25 cellular contexts compared by ENCODE assay signal in the genomic region with DNA sequence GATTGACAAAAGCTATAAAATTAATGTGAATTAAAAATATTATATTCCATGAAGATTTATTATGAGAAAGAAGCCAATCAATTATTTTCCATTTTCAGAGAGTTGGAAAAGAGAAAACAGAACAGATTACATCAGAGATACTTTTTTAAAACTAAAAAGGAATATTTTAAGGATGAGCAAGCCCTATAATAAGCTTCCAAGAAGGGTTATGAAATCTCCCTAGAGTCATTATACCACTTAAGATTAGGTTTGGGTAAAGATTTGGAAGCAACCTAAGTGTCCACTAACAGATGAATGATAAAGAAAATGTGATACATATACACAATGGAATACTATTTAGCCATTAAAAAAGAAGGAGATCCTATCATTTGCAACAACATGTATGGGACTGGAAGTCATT. TPM values are rescaled to one million over a fixed set of nuclear protein-coding genes. Genes with fewer than 3 reads are reported as not detected.
DNase-seq lines count a peak whose midpoint lies in the region; ATAC-seq, FAIRE-seq and TF ChIP-seq lines count a peak whose summit lies in the region.
"Had no signal": no experiment of that assay in that cellular context is flagged by ENCODE, and none has a peak within 500 bp of the region (broad histone marks: within the 10 kb centered on the region; RNA-seq: fewer than 3 reads in every experiment).

No MANE protein-coding gene starts in this region.

- peaks cover 3% of the 10 kb centered on the region; the same call in 1 of the 2 replicates for H4K20me1 ChIP-seq in SK-N-SH (ENCODE audit: insufficient read depth)
- no peaks in the 10 kb centered on the region for H4K20me1 ChIP-seq in fibroblast of lung (ENCODE audit: control insufficient read depth, extremely low read depth, insufficient read depth, low read length)
- H4K20me1 ChIP-seq in smooth muscle cell (ENCODE audit: low read depth), result peaks cover 6% of the 10 kb centered on the region

- H3K9me3 ChIP-seq in SK-N-SH (no peaks in the 10 kb centered on the region), fibroblast of lung (ENCODE audit: control insufficient read depth, insufficient read depth, low read depth, low read length) (no peaks in the 10 kb centered on the region), smooth muscle cell (replicated peaks; ENCODE audit: low read depth) (no peaks in the 10 kb centered on the region), sigmoid colon (no peaks in the 10 kb centered on the region), kidney (ENCODE audit: control insufficient read depth in 1 of 2, low read length in 2 of 2) (no peaks in the 10 kb centered on the region)
- H3K9me3 ChIP-seq: colonic mucosa, pancreas had no signal

- H2AFZ ChIP-seq in SK-N-SH (ENCODE audit: low read depth) (no peak overlapping the region), fibroblast of lung (ENCODE audit: low read length) (no peak overlapping the region), smooth muscle cell (ENCODE audit: low read depth) (no peak overlapping the region)

- H3K79me2 ChIP-seq in SK-N-SH (ENCODE audit: insufficient read depth), result peaks cover 83% of the 10 kb centered on the region
- peaks cover 52% of the 10 kb centered on the region for H3K79me2 ChIP-seq in fibroblast of lung (ENCODE audit: control insufficient read depth, insufficient read depth, low read length)
- no peaks in the 10 kb centered on the region for H3K79me2 ChIP-seq in smooth muscle cell (ENCODE audit: low read depth)

- H3K36me3 ChIP-seq in SK-N-SH (replicated peaks in 1 of 2; ENCODE audit: control insufficient read depth in 1 of 2, insufficient read depth in 2 of 2, low read length in 1 of 2) (peaks cover 0 to 3% of the 10 kb centered on the region in 2 experiments), fibroblast of lung (ENCODE audit: control insufficient read depth, insufficient read depth, low read length) (no peaks in the 10 kb centered on the region), smooth muscle cell (ENCODE audit: low read depth) (no peaks in the 10 kb centered on the region), sigmoid colon (no peaks in the 10 kb centered on the region), kidney (ENCODE audit: control insufficient read depth in 1 of 2, insufficient read depth in 2 of 2, low read length in 2 of 2) (no peaks in the 10 kb centered on the region)
- H3K36me3 ChIP-seq: colonic mucosa, pancreas had no signal

- no peak for TF ChIP-seq RAD21 in SK-N-SH (IDR thresholded peaks at IDR 0.05; ENCODE audit: low read length)

- no peak overlapping the region for H3K4me3 ChIP-seq in SK-N-SH (ENCODE audit: low read depth in 2 of 2, low read length in 1 of 2)
- H3K4me3 ChIP-seq in fibroblast of lung (replicated peaks in 1 of 4; ENCODE audit: control extremely low read depth in 1 of 4, insufficient read depth in 1 of 4, low read depth in 3 of 4, low read length in 4 of 4), result no peak overlapping the region
- no peak overlapping the region for H3K4me3 ChIP-seq in smooth muscle cell
- no peak overlapping the region for H3K4me3 ChIP-seq in sigmoid colon
- no peak overlapping the region for H3K4me3 ChIP-seq in kidney (ENCODE audit: low read length in 2 of 2)
- H3K4me3 ChIP-seq: colonic mucosa, pancreas had no signal

- H3K9ac ChIP-seq in SK-N-SH, result peak overlapping the region; percentile 58; the same call in 1 of the 2 replicates
- no peak overlapping the region for H3K9ac ChIP-seq in fibroblast of lung (ENCODE audit: insufficient read depth, low read length)
- no peak overlapping the region for H3K9ac ChIP-seq in smooth muscle cell (ENCODE audit: low read depth)
- H3K9ac ChIP-seq in kidney (ENCODE audit: low read length in 2 of 2), result no peak overlapping the region

- intact Hi-C loops in sigmoid colon (cut with DNase I), result no loop called here
- intact Hi-C loops in kidney (cut with DNase I), result no loop called here

- ATAC-seq in GM21381 (IDR thresholded peaks at IDR 0.05; ENCODE audit: unreplicated experiment), result no peak
- ATAC-seq: stimulated activated memory B cell treated with anti-CD40 and anti-IgM and Interleukin-4, amounts not matched to agents 10 μg/mL and 1 μg/mL and 100 μg/mL, for 72 hours; T-helper 17 cell had no signal

- POLR2A ChIA-PET in SK-N-SH (lab: Yijun Ruan, JAX), result no interaction called here

- TF ChIP-seq POLR2A in sigmoid colon (IDR thresholded peaks at IDR 0.05), result no peak

- no peak for FAIRE-seq in kidney (lab: Jason Lieb, UNC)
- FAIRE-seq: endometrium, pancreas had no signal

- H3F3A ChIP-seq in SK-N-SH (replicated peaks; ENCODE audit: insufficient read depth) (peaks cover 42% of the 10 kb centered on the region), smooth muscle cell (ENCODE audit: low read depth) (no peaks in the 10 kb centered on the region)

- CTCF ChIA-PET in SK-N-SH (lab: Yijun Ruan, JAX), result no interaction called here

- H3K27ac ChIP-seq in SK-N-SH (ENCODE audit: low read depth in 2 of 2, low read length in 1 of 2) (peak overlapping the region in 1 of 2 experiments; percentile 98; a peak in 3 of 4 replicates), fibroblast of lung (ENCODE audit: insufficient read depth, low read length) (peak overlapping the region; percentile 68), smooth muscle cell (ENCODE audit: low read depth) (peak overlapping the region; percentile 7), sigmoid colon (no peak overlapping the region), kidney (ENCODE audit: low read depth in 2 of 2, low read length in 2 of 2) (no peak overlapping the region)
- H3K27ac ChIP-seq: colonic mucosa, pancreas, VCaP had no signal

- peak; percentile 59 for DNase-seq in ELR (ENCODE audit: low read depth)
- no peak for DNase-seq in SK-N-SH
- peak; percentile 62 to 68 for DNase-seq in fibroblast of lung (ENCODE audit: low read depth in 2 of 2)
- DNase-seq in smooth muscle cell (lab: John Stamatoyannopoulos, UW; ENCODE audit: unreplicated experiment), result no peak
- DNase-seq in sigmoid colon, result no peak
- no peak for DNase-seq in kidney
- DNase-seq: activated CD4-positive, alpha-beta T cell treated with anti-CD3 and anti-CD28 coated beads, Interleukin-2, amount 50 U/mL, for 1 hour; activated CD8-positive, alpha-beta memory T cell treated with anti-CD3 and anti-CD28 coated beads, Interleukin-2, amount 50 U/mL, for 48 hours; activated gamma-delta T cell treated with Interleukin-2 at 50 U/mL for 16 hours; CD8-positive, alpha-beta memory T cell; colonic mucosa; H7; KBM-7; kidney glomerular epithelial cell; mammary epithelial cell; NCI-H1694; OCI-M1; pancreas; SIG-M5; stimulated activated CD4-positive, alpha-beta T cell treated with anti-CD3 and anti-CD28 coated beads, Interleukin-1b, Interleukin-23, amount 100 ng/mL, for 48 hours; T-helper 17 cell had no signal

- H3K9me2 ChIP-seq in SK-N-SH, result no peaks in the 10 kb centered on the region

- no peaks in the 10 kb centered on the region for H3K27me3 ChIP-seq in SK-N-SH (ENCODE audit: insufficient read depth)
- H3K27me3 ChIP-seq in fibroblast of lung (ENCODE audit: control insufficient read depth, insufficient read depth, low read length), result no peaks in the 10 kb centered on the region
- H3K27me3 ChIP-seq in smooth muscle cell (ENCODE audit: low read depth), result no peaks in the 10 kb centered on the region
- H3K27me3 ChIP-seq in sigmoid colon, result no peaks in the 10 kb centered on the region
- H3K27me3 ChIP-seq: colonic mucosa, pancreas had no signal

- H3K4me1 ChIP-seq in SK-N-SH (ENCODE audit: control insufficient read depth in 1 of 2, insufficient read depth in 2 of 2, low read depth in 1 of 2, low read length in 1 of 2) (peaks cover 0 to 14% of the 10 kb centered on the region in 2 experiments; a peak in 2 of 4 replicates), fibroblast of lung (ENCODE audit: control insufficient read depth, extremely low read depth, insufficient read depth, low read length) (peaks cover 15% of the 10 kb centered on the region), smooth muscle cell (ENCODE audit: low read depth) (peaks cover 9% of the 10 kb centered on the region), sigmoid colon (no peaks in the 10 kb centered on the region), kidney (ENCODE audit: control insufficient read depth in 1 of 2, insufficient read depth in 1 of 2, low read depth in 1 of 2, low read length in 2 of 2) (no peaks in the 10 kb centered on the region)
- H3K4me1 ChIP-seq: colonic mucosa, pancreas had no signal

- no peak for TF ChIP-seq CTCF in SK-N-SH (IDR thresholded peaks at IDR 0.05)
- no peak for TF ChIP-seq CTCF in fibroblast of lung (conservative IDR thresholded peaks at IDR 0.05 in 1 of 2, IDR thresholded peaks at IDR 0.05 in 1 of 2; ENCODE audit: low read depth in 1 of 2, low read length in 2 of 2)
- no peak for TF ChIP-seq CTCF in smooth muscle cell (IDR thresholded peaks at IDR 0.05; ENCODE audit: borderline replicate concordance, insufficient read depth, poor library complexity, severe bottlenecking)
- no peak for TF ChIP-seq CTCF in sigmoid colon (IDR thresholded peaks at IDR 0.05)
- TF ChIP-seq CTCF in kidney (IDR thresholded peaks at IDR 0.05; ENCODE audit: borderline replicate concordance, extremely low read depth, insufficient read depth), result no peak

- TF ChIP-seq EP300 in SK-N-SH (IDR thresholded peaks at IDR 0.05; ENCODE audit: borderline replicate concordance in 1 of 2, low read depth in 1 of 2, low read length in 1 of 2), result peak in 1 of 2 experiments; percentile 44; a peak in 1 of 4 replicates
- no peak for TF ChIP-seq EP300 in sigmoid colon (IDR thresholded peaks at IDR 0.05)

- H3K4me2 ChIP-seq in SK-N-SH (peak overlapping the region; percentile 57), fibroblast of lung (ENCODE audit: extremely low read depth, insufficient read depth, low read length) (no peak overlapping the region), smooth muscle cell (no peak overlapping the region)

RNA-seq across cellular contexts. Expression of a gene that starts 51.6 kb away (rescaled TPM):
- 0.43 and 0.45 TPM in 2 replicates for polyA plus RNA-seq in SK-N-SH (2012; rRNA removed)
- 0.49 and 0.59 TPM in 2 replicates for polyA plus RNA-seq in SK-N-SH (2012; cell fraction: cytosol; rRNA removed)
- 0.43 and 0.85 TPM in 2 replicates for polyA plus RNA-seq in SK-N-SH (2012; cell fraction: nucleus; rRNA removed)
- total RNA-seq in fibroblast of lung, result 3.9 and 5.1 TPM in 2 replicates
- 0.43 and 0.50 TPM in 2 replicates for polyA plus RNA-seq in fibroblast of lung
- 0.91 and 1.5 TPM in 2 replicates for polyA plus RNA-seq in fibroblast of lung (2012)
- polyA minus RNA-seq in fibroblast of lung (ENCODE audit: low replicate concordance), result not detected in 2 replicates
- total RNA-seq in smooth muscle cell, result 0.13 and 2.8 TPM in 2 replicates
- 0.43 and 0.59 TPM in 2 replicates for polyA plus RNA-seq in smooth muscle cell
- 1 to 10 TPM; 1.1 to 1.5 (median 1.3) TPM for total RNA-seq in sigmoid colon
- 10 to 100 TPM in 1 of 3 donors, 1 to 10 TPM in 2; 1.4 to 12.6 (median 3.7) TPM for polyA plus RNA-seq in sigmoid colon
- total RNA-seq in kidney, result 2.4 TPM
- polyA plus RNA-seq in kidney (ENCODE audit: insufficient read depth, low read depth, low replicate concordance), result 0.75 TPM

Comparison
In these comparisons a context has a peak if more than half of its experiments do, and no peak if none do; other contexts are left out.
1. DNase-seq: peak in ELR (single experiment) and fibroblast of lung (2 of 2); none in SK-N-SH (single experiment), smooth muscle cell (single experiment), sigmoid colon (single experiment) and kidney (single experiment).
2. H3K27ac ChIP-seq: peak in fibroblast of lung (single experiment) and smooth muscle cell (single experiment); none in sigmoid colon (0 of 4) and kidney (0 of 2).